24 cellular contexts compared by ENCODE assay signal in the genomic region with DNA sequence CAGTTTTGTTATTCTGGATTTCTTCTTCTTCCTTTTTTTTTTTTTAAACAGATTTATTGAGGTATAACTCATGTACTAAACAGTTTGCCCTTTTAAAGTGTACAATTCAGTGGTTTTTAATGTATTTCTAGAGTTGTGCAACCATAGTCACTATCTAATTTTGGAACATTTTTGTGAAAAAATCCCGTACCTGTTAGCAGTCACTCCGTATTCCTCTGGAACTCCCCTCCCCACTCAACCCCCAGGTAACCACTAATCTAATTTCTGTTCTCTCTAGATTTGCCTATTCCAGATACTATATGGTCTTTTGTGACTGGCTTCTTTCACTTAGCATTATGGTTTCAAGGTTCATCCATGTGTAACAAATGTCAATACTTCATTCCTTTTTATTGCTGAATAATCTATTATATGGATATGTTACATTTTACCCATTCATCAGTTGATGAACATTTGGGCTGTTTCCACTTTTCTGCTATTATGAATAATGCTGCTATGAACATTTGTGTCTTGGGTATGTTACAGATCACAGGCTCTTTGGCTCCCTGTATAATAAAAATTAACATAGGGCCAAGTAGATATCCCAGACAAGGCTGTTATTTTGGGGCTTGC. TPM values are rescaled to one million over a fixed set of nuclear protein-coding genes. Genes with fewer than 3 reads are reported as not detected.
DNase-seq lines count a peak whose midpoint lies in the region; ATAC-seq lines count a peak whose summit lies in the region.
"Had no signal": no experiment of that assay in that cellular context is flagged by ENCODE, and none has a peak within 500 bp of the region (broad histone marks: within the 10 kb centered on the region; RNA-seq: fewer than 3 reads in every experiment).

No MANE protein-coding gene starts in this region.

- no peak overlapping the region for H3K23ac ChIP-seq in trophoblast cell (ENCODE audit: low read length)

- ATAC-seq in GM18511 (IDR thresholded peaks at IDR 0.05; ENCODE audit: unreplicated experiment) (peak; percentile 58), GM21447 (IDR thresholded peaks at IDR 0.05; ENCODE audit: unreplicated experiment) (peak; percentile 55), HG03460 (IDR thresholded peaks at IDR 0.05; ENCODE audit: unreplicated experiment) (peak; percentile 69)
- ATAC-seq: activated CD4-positive, alpha-beta T cell treated with anti-CD3 and anti-CD28 coated beads for 36 hours; gastrocnemius medialis; left lung; naive thymus-derived CD4-positive, alpha-beta T cell had no signal

- peaks cover 4% of the 10 kb centered on the region for H3K9me3 ChIP-seq in trophoblast cell (ENCODE audit: insufficient read depth, low read depth, low read length)

- H3K14ac ChIP-seq in trophoblast cell (ENCODE audit: low read length) = no peak overlapping the region

- whole genome bisulfite sequencing in trophoblast cell (ENCODE audit: extremely low coverage, insufficient coverage, insufficient read length) = no CpG with 5 or more reads among the region's 2 CpGs

- no peak overlapping the region for H3K9ac ChIP-seq in trophoblast cell (ENCODE audit: low read length)

- H2BK5ac ChIP-seq in trophoblast cell (ENCODE audit: low read depth, low read length, poor library complexity) = peak overlapping the region; percentile 54

- no peak overlapping the region for H4K91ac ChIP-seq in trophoblast cell (ENCODE audit: low read depth, low read length)

- peaks cover 7% of the 10 kb centered on the region for H3K79me1 ChIP-seq in trophoblast cell (ENCODE audit: low read length)

- H3K27me3 ChIP-seq in trophoblast cell (ENCODE audit: insufficient read depth, low read length) = no peaks in the 10 kb centered on the region
- H3K27me3 ChIP-seq: dorsolateral prefrontal cortex, gastrocnemius medialis, left lung had no signal

- no peak overlapping the region for H3K18ac ChIP-seq in trophoblast cell (ENCODE audit: low read length)

- H2BK12ac ChIP-seq in trophoblast cell (ENCODE audit: low read length) = no peak overlapping the region

- no peak overlapping the region for H4K8ac ChIP-seq in trophoblast cell (ENCODE audit: low read depth, low read length)

- no peak overlapping the region for H2AK5ac ChIP-seq in trophoblast cell (ENCODE audit: low read length)

- no peak overlapping the region for H4K12ac ChIP-seq in trophoblast cell (ENCODE audit: low read depth, low read length)

- no peaks in the 10 kb centered on the region for H3K36me3 ChIP-seq in trophoblast cell (ENCODE audit: control insufficient read depth in 1 of 2, insufficient read depth in 2 of 2, low read length in 2 of 2)
- H3K36me3 ChIP-seq: gastrocnemius medialis, HAP-1, left lung had no signal

- H3K4ac ChIP-seq in trophoblast cell (ENCODE audit: low read depth, low read length) = no peak overlapping the region

- peaks cover 12 to 19% of the 10 kb centered on the region in 2 experiments for H3K4me1 ChIP-seq in trophoblast cell (ENCODE audit: control insufficient read depth in 1 of 2, insufficient read depth in 2 of 2, low read length in 2 of 2)
- H3K4me1 ChIP-seq: gastrocnemius medialis, HAP-1, left lung had no signal

- no peak overlapping the region for H2BK120ac ChIP-seq in trophoblast cell (ENCODE audit: insufficient read depth, low read length, poor library complexity)

- H3K4me2 ChIP-seq in trophoblast cell (ENCODE audit: low read length) = no peak overlapping the region

- peak overlapping the region; percentile 81 for H3K27ac ChIP-seq in trophoblast cell (ENCODE audit: low read depth, low read length)
- H3K27ac ChIP-seq: dorsolateral prefrontal cortex, gastrocnemius medialis, left lung had no signal

- H2AFZ ChIP-seq in trophoblast cell (ENCODE audit: insufficient read depth, low read length, poor library complexity) = no peak overlapping the region

- DNase-seq in trophoblast cell (peak in 1 of 2 donors; percentile 51), amniotic stem cell (lab: John Stamatoyannopoulos, UW) (no peak), iPS-NIHi11 (ENCODE audit: low spot score) (no peak)
- DNase-seq in stimulated activated CD4-positive, alpha-beta T cell treated with anti-CD3 and anti-CD28 coated beads, Interleukin-12 subunit alpha, Interleukin-12 subunit beta, amount 100 ng/mL, for 4 hours = no peak
- DNase-seq: activated CD4-positive, alpha-beta T cell treated with anti-CD3 and anti-CD28 coated beads for 36 hours; activated gamma-delta T cell treated with Interleukin-2 at 50 U/mL for 16 hours; activated T-cell treated with anti-CD3 and anti-CD28 coated beads, Interleukin-2, amount 50 U/mL, for 24 hours; dorsolateral prefrontal cortex; gastrocnemius medialis; hippocampal formation; immature natural killer cell; left lung; naive thymus-derived CD4-positive, alpha-beta T cell; NCI-H1105; NCI-H187 treated with DMSO at 0.1 percent for 48 hours; occipital lobe; SHP77 treated with DMSO at 0.1 percent for 48 hours; small intestine; stimulated activated CD4-positive, alpha-beta T cell treated with anti-CD3 and anti-CD28 coated beads, Interleukin-1b, Interleukin-23, amount 100 ng/mL, for 48 hours; stimulated activated CD8-positive, alpha-beta memory T cell treated with anti-CD3 and anti-CD28 coated beads, Interleukin-4, amount 100 ng/mL, for 48 hours had no signal

- H3K79me2 ChIP-seq in trophoblast cell (ENCODE audit: control insufficient read depth, insufficient read depth, low read length, poor library complexity) = peaks cover 6% of the 10 kb centered on the region

- H3K4me3 ChIP-seq in trophoblast cell (ENCODE audit: low read depth, low read length) = no peak overlapping the region
- H3K4me3 ChIP-seq: dorsolateral prefrontal cortex, gastrocnemius medialis, HAP-1, left lung had no signal

RNA-seq across cellular contexts. Expression of a gene that starts 21.9 kb away (rescaled TPM):
- 50.6 and 56.9 TPM in 2 replicates for polyA plus RNA-seq in trophoblast cell (2013)
